ENCODE assay signal across 17 cellular contexts in genomic region chrX:29488919-29489318, GRCh38.
DNase-seq lines count a peak whose midpoint lies in the region; ATAC-seq and TF ChIP-seq lines count a peak whose summit lies in the region.
"Had no signal": no experiment of that assay in that cellular context is flagged by ENCODE, and none has a peak within 500 bp of the region (broad histone marks: within the 10 kb centered on the region; RNA-seq: fewer than 3 reads in every experiment).

No MANE protein-coding gene starts in this region.

- H3K27ac Mint-ChIP-seq in activated CD8-positive, alpha-beta T cell treated with anti-CD3 and anti-CD28 coated beads for 36 hours, result no peak overlapping the region

- H3K9me3 ChIP-seq in A673 (ENCODE audit: low read depth, low read length, poor library complexity, severe bottlenecking), result no peaks in the 10 kb centered on the region
- H3K9me3 ChIP-seq: adrenal gland, right lobe of liver had no signal

- in situ Hi-C loops in SK-MEL-5 (cut with HindIII; ENCODE audit: low pct_unique_long_range_greater_than_20kb, low sequenced_read_pairs), result no loop called here

- POLR2A ChIA-PET in A673 (lab: Charles Lee; ENCODE audit: low non-redundant PET), result no interaction called here
- POLR2A ChIA-PET in activated CD8-positive, alpha-beta T cell treated with anti-CD3 and anti-CD28 coated beads for 36 hours (lab: Charles Lee), result no interaction called here

- no peaks in the 10 kb centered on the region for H3K4me1 Mint-ChIP-seq in activated CD8-positive, alpha-beta T cell treated with anti-CD3 and anti-CD28 coated beads for 36 hours (ENCODE audit: low read depth)

- CTCF ChIA-PET in A673 (lab: Charles Lee), result interaction anchor here (0.8 kb wide), 1 partner anchor 11 kb away, joined by 3 read pairs; no protein-coding TSS in a partner anchor
- CTCF ChIA-PET in activated CD8-positive, alpha-beta T cell treated with anti-CD3 and anti-CD28 coated beads for 36 hours (lab: Charles Lee), result no interaction called here

- H3K36me3 ChIP-seq in A673 (ENCODE audit: insufficient read depth, low read length, poor library complexity, severe bottlenecking), result no peaks in the 10 kb centered on the region
- H3K36me3 ChIP-seq: adrenal gland, right lobe of liver had no signal

- H3K27ac ChIP-seq in foreskin keratinocyte, result no peak overlapping the region
- no peak overlapping the region for H3K27ac ChIP-seq in A673 (ENCODE audit: low read depth, low read length, poor library complexity, severe bottlenecking)
- H3K27ac ChIP-seq: adrenal gland, GM23248, right lobe of liver had no signal

- H3K9me3 Mint-ChIP-seq in activated CD8-positive, alpha-beta T cell treated with anti-CD3 and anti-CD28 coated beads for 36 hours, result no peaks in the 10 kb centered on the region
- H3K9me3 Mint-ChIP-seq: neural crest cell had no signal

- H3K4me3 ChIP-seq in A673 (ENCODE audit: low read depth, low read length, poor library complexity, severe bottlenecking), result no peak overlapping the region
- H3K4me3 ChIP-seq: adrenal gland, GM23248, right lobe of liver had no signal

- no peaks in the 10 kb centered on the region for H3K27me3 Mint-ChIP-seq in activated CD8-positive, alpha-beta T cell treated with anti-CD3 and anti-CD28 coated beads for 36 hours

- peak; percentile 65 for ATAC-seq in GM18498 (IDR thresholded peaks at IDR 0.05; ENCODE audit: unreplicated experiment)
- ATAC-seq in GM21423 (IDR thresholded peaks at IDR 0.05; ENCODE audit: unreplicated experiment), result peak; percentile 57
- ATAC-seq in HG03159 (IDR thresholded peaks at IDR 0.05; ENCODE audit: unreplicated experiment), result peak; percentile 59
- no peak for ATAC-seq in foreskin keratinocyte
- ATAC-seq in activated CD8-positive, alpha-beta T cell treated with anti-CD3 and anti-CD28 coated beads for 36 hours, result no peak
- ATAC-seq: activated CD4-positive, CD25-positive, alpha-beta regulatory T cell treated with anti-CD3 and anti-CD28 coated beads, Interleukin-2, amount 50 U/mL, for 24 hours; stimulated activated naive CD8-positive, alpha-beta T cell treated with anti-CD3 and anti-CD28 coated beads, Interleukin-15, Interleukin-2, amounts not matched to agents 100 U/mL and 50 U/mL, for 24 hours had no signal

- H3K4me3 Mint-ChIP-seq in activated CD8-positive, alpha-beta T cell treated with anti-CD3 and anti-CD28 coated beads for 36 hours, result no peak overlapping the region
- H3K4me3 Mint-ChIP-seq: neural crest cell had no signal

- intact Hi-C loops in A673 (cut with micrococcal nuclease; ENCODE audit: unreplicated experiment), result loop anchor here (10.0 kb wide), 1 partner anchor 416 kb away; no protein-coding TSS in a partner anchor
- intact Hi-C loops in activated CD8-positive, alpha-beta T cell treated with anti-CD3 and anti-CD28 coated beads for 36 hours (cut with micrococcal nuclease), result no loop called here

- BruUV-seq in A673 (replicated peaks; lab: Mats Ljungman, UMichigan), result no TSS peak

- TF ChIP-seq CTCF in foreskin keratinocyte (conservative IDR thresholded peaks at IDR 0.05), result no peak
- no peak for TF ChIP-seq CTCF in A673 (conservative IDR thresholded peaks at IDR 0.05; ENCODE audit: low read depth, low read length)
- no peak for TF ChIP-seq CTCF in activated CD8-positive, alpha-beta T cell treated with anti-CD3 and anti-CD28 coated beads for 36 hours (IDR thresholded peaks at IDR 0.05)

- DNase-seq in SK-MEL-5 (ENCODE audit: low read depth, low spot score) (peak; percentile 64), foreskin keratinocyte (no peak), A673 (ENCODE audit: low spot score) (no peak)
- DNase-seq in central memory CD4-positive, alpha-beta T cell, result no peak
- DNase-seq in activated CD8-positive, alpha-beta T cell treated with anti-CD3 and anti-CD28 coated beads for 36 hours, result no peak
- DNase-seq: GM23248; NCI-H2081; NK-92 treated with Interleukin-12 subunit alpha and Interleukin-12 subunit beta, amount 100 ng/mL, for 24 hours; right lobe of liver; stimulated activated CD4-positive, alpha-beta T cell treated with anti-CD3 and anti-CD28 coated beads, Interleukin-4, amount 100 ng/mL, for 24 hours; stimulated activated naive CD8-positive, alpha-beta T cell treated with anti-CD3 and anti-CD28 coated beads, Interleukin-15, Interleukin-2, amounts not matched to agents 100 U/mL and 50 U/mL, for 24 hours had no signal

- H3K4me1 ChIP-seq in foreskin keratinocyte, result no peaks in the 10 kb centered on the region
- H3K4me1 ChIP-seq in A673 (ENCODE audit: insufficient read depth, low read length, poor library complexity, severe bottlenecking), result no peaks in the 10 kb centered on the region
- H3K4me1 ChIP-seq: adrenal gland, right lobe of liver had no signal

- no peaks in the 10 kb centered on the region for H3K36me3 Mint-ChIP-seq in activated CD8-positive, alpha-beta T cell treated with anti-CD3 and anti-CD28 coated beads for 36 hours (ENCODE audit: low read depth)

- no peaks in the 10 kb centered on the region for H3K27me3 ChIP-seq in foreskin keratinocyte
- no peaks in the 10 kb centered on the region for H3K27me3 ChIP-seq in A673 (replicated peaks; ENCODE audit: insufficient read depth, low read depth, low read length, poor library complexity)
- H3K27me3 ChIP-seq: adrenal gland, right lobe of liver had no signal

Comparison
In these comparisons a context has a peak if more than half of its experiments do, and no peak if none do; other contexts are left out.
1. ATAC-seq: peak in GM18498 (single experiment), GM21423 (single experiment) and HG03159 (single experiment); none in foreskin keratinocyte (single experiment) and activated CD8-positive, alpha-beta T cell treated with anti-CD3 and anti-CD28 coated beads for 36 hours (single experiment).